ENCODE assay signal across 21 cellular contexts in the genomic region with DNA sequence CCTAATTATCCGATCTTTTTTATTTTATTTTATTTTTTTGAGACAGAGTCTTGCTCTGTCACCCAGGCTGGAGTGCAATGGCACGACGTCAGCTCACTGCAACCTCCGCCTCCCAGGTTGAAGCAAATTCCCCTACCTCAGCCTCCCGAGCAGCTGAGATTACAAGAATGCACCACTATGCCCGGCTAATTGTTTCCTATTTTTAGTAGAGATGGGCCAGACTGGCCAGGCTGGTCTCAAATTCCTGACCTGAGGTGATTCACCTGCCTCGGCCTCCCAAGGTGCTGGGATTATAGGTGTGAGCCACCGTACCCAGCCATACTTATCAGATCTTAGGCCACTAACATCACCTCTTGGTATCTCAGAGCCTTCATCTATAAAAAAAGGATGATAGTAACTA. TPM values are rescaled to one million over a fixed set of nuclear protein-coding genes. Genes with fewer than 3 reads are reported as not detected.
DNase-seq lines count a peak whose midpoint lies in the region; ATAC-seq and TF ChIP-seq lines count a peak whose summit lies in the region.
"Had no signal": no experiment of that assay in that cellular context is flagged by ENCODE, and none has a peak within 500 bp of the region (broad histone marks: within the 10 kb centered on the region; RNA-seq: fewer than 3 reads in every experiment).

No MANE protein-coding gene starts in this region.

- H3K27me3 Mint-ChIP-seq in endodermal cell (ENCODE audit: insufficient read depth): no peaks in the 10 kb centered on the region
- no peaks in the 10 kb centered on the region for H3K27me3 Mint-ChIP-seq in MCF 10A (ENCODE audit: insufficient read depth, unreplicated experiment)

- H3K9me3 ChIP-seq in HEK293 (ENCODE audit: control insufficient read depth, insufficient read depth, low read depth, low read length) (no peaks in the 10 kb centered on the region), endodermal cell (ENCODE audit: control insufficient read depth, low read length) (no peaks in the 10 kb centered on the region), trophoblast cell (ENCODE audit: insufficient read depth, low read depth, low read length) (no peaks in the 10 kb centered on the region)
- H3K9me3 ChIP-seq: Peyer's patch had no signal

- H3K9ac ChIP-seq in endodermal cell (ENCODE audit: extremely low read depth, low read length, poor library complexity, severe bottlenecking) (no peak overlapping the region), trophoblast cell (ENCODE audit: low read length) (no peak overlapping the region)

- H3K36me3 ChIP-seq in HEK293 (ENCODE audit: control insufficient read depth in 2 of 2, insufficient read depth in 1 of 2, low read length in 2 of 2) (no peaks in the 10 kb centered on the region), endodermal cell (ENCODE audit: control insufficient read depth, insufficient read depth, low read length) (peaks cover 24% of the 10 kb centered on the region), trophoblast cell (ENCODE audit: control insufficient read depth in 1 of 2, insufficient read depth in 2 of 2, low read length in 2 of 2) (no peaks in the 10 kb centered on the region)
- H3K36me3 ChIP-seq: Peyer's patch had no signal

- H3K14ac ChIP-seq in trophoblast cell (ENCODE audit: low read length): no peak overlapping the region

- CTCF ChIA-PET in HEK293 (lab: Yijun Ruan, JAX) (no interaction called here), MCF 10A (lab: Yijun Ruan, JAX) (interaction anchor here (0.7 kb wide), 1 partner anchor 628 kb away, joined by 3 read pairs; no protein-coding TSS in a partner anchor)

- intact Hi-C loops in MCF 10A (cut with micrococcal nuclease): no loop called here

- POLR2A ChIA-PET in HEK293 (lab: Yijun Ruan, JAX): no interaction called here
- POLR2A ChIA-PET in MCF 10A (lab: Yijun Ruan, JAX): no interaction called here

- BruUV-seq in MCF 10A (replicated peaks; lab: Mats Ljungman, UMichigan): no TSS peak

- H3K27ac Mint-ChIP-seq in endodermal cell: peak overlapping the region; percentile 66
- no peak overlapping the region for H3K27ac Mint-ChIP-seq in MCF 10A (ENCODE audit: low read depth, unreplicated experiment)
- no peak overlapping the region for H3K27ac Mint-ChIP-seq in activated naive CD4-positive, alpha-beta T cell treated with anti-CD3 and anti-CD28 coated beads, Interleukin-2, amount 50 U/mL, for 72 hours
- H3K27ac Mint-ChIP-seq: CD8-positive, alpha-beta T cell; HFFc6 had no signal

- no peak overlapping the region for H2AK5ac ChIP-seq in trophoblast cell (ENCODE audit: low read length)

- ATAC-seq in activated naive CD4-positive, alpha-beta T cell treated with anti-CD3 and anti-CD28 coated beads, Interleukin-2, amount 50 U/mL, for 72 hours: no peak
- ATAC-seq in GM18520 (IDR thresholded peaks at IDR 0.05; ENCODE audit: unreplicated experiment): no peak
- ATAC-seq: CD8-positive, alpha-beta T cell had no signal

- no peak overlapping the region for H2BK12ac ChIP-seq in trophoblast cell (ENCODE audit: low read length)

- H2BK120ac ChIP-seq in trophoblast cell (ENCODE audit: insufficient read depth, low read length, poor library complexity): no peak overlapping the region

- H4K91ac ChIP-seq in trophoblast cell (ENCODE audit: low read depth, low read length): no peak overlapping the region

- no peak overlapping the region for H2BK5ac ChIP-seq in trophoblast cell (ENCODE audit: low read depth, low read length, poor library complexity)

- TF ChIP-seq CTCF in HEK293 (tag by site-specific recombination; IDR thresholded peaks at IDR 0.05) (no peak), endodermal cell (conservative IDR thresholded peaks at IDR 0.05) (no peak), MCF 10A (IDR thresholded peaks at IDR 0.05; ENCODE audit: unreplicated experiment) (no peak)

- H3K23ac ChIP-seq in trophoblast cell (ENCODE audit: low read length): no peak overlapping the region

- H4K12ac ChIP-seq in trophoblast cell (ENCODE audit: low read depth, low read length): no peak overlapping the region

- peaks cover 61% of the 10 kb centered on the region for H3K4me1 Mint-ChIP-seq in endodermal cell
- H3K4me1 Mint-ChIP-seq in MCF 10A (ENCODE audit: insufficient read depth, unreplicated experiment): peaks cover 52% of the 10 kb centered on the region

- no peak overlapping the region for H3K18ac ChIP-seq in trophoblast cell (ENCODE audit: low read length)

- 72 to 80% methylated on average over 6 to 8 of the region's 8 CpGs for WGBS in endodermal cell (ENCODE audit: insufficient coverage in 1 of 2, insufficient read length in 1 of 2), 2 experiments
- no CpG with 5 or more reads among the region's 8 CpGs for WGBS in trophoblast cell (ENCODE audit: extremely low coverage, insufficient coverage, insufficient read length)

- H3K36me3 Mint-ChIP-seq in endodermal cell (ENCODE audit: low read depth) (peaks cover 17% of the 10 kb centered on the region), MCF 10A (ENCODE audit: insufficient read depth, unreplicated experiment) (no peaks in the 10 kb centered on the region)
- peaks cover 7 to 16% of the 10 kb centered on the region in 2 donors for H3K36me3 Mint-ChIP-seq in activated naive CD4-positive, alpha-beta T cell treated with anti-CD3 and anti-CD28 coated beads, Interleukin-2, amount 50 U/mL, for 72 hours

- no peak overlapping the region for H4K8ac ChIP-seq in trophoblast cell (ENCODE audit: low read depth, low read length)

- H3K79me2 ChIP-seq in trophoblast cell (ENCODE audit: control insufficient read depth, insufficient read depth, low read length, poor library complexity): peaks cover 7% of the 10 kb centered on the region

- H3K9me3 Mint-ChIP-seq in endodermal cell (no peaks in the 10 kb centered on the region), MCF 10A (ENCODE audit: unreplicated experiment) (no peaks in the 10 kb centered on the region)
- H3K9me3 Mint-ChIP-seq in activated naive CD4-positive, alpha-beta T cell treated with anti-CD3 and anti-CD28 coated beads, Interleukin-2, amount 50 U/mL, for 72 hours: no peaks in the 10 kb centered on the region
- H3K9me3 Mint-ChIP-seq: CD8-positive, alpha-beta T cell; HFFc6 had no signal

- DNase-seq in endodermal cell (peak; percentile 78), trophoblast cell (peak; percentile 93 to 97), substantia nigra (lab: John Stamatoyannopoulos, UW) (no peak), MCF 10A (ENCODE audit: unreplicated experiment) (no peak)
- no peak for DNase-seq in activated naive CD4-positive, alpha-beta T cell treated with anti-CD3 and anti-CD28 coated beads, Interleukin-2, amount 50 U/mL, for 72 hours (ENCODE audit: low spot score in 2 of 2)
- DNase-seq: C1 segment of cervical spinal cord; CD8-positive, alpha-beta T cell; DMS79 treated with DMSO at 0.1 percent for 48 hours; HFFc6; KBM-7; MM.1S; NCI-H1048; NCI-H1417; NCI-H1694; NCI-H2029 treated with DMSO at 0.1 percent for 48 hours; NCI-H446 treated with DMSO at 0.1 percent for 48 hours; NCI-H526; Peyer's patch; SHP77 treated with DMSO at 0.1 percent for 48 hours had no signal

- H3K4me2 ChIP-seq in trophoblast cell (ENCODE audit: low read length): peak overlapping the region; percentile 20

- no peak overlapping the region for H3K4me3 ChIP-seq in HEK293 (ENCODE audit: low read depth, low read length)
- H3K4me3 ChIP-seq in endodermal cell (ENCODE audit: low read length): peak overlapping the region; percentile 16
- H3K4me3 ChIP-seq in trophoblast cell (ENCODE audit: low read depth, low read length): no peak overlapping the region
- H3K4me3 ChIP-seq: Peyer's patch had no signal

- H3K27me3 ChIP-seq in endodermal cell (ENCODE audit: control insufficient read depth, insufficient read depth, low read length, poor library complexity, severe bottlenecking) (no peaks in the 10 kb centered on the region), trophoblast cell (ENCODE audit: insufficient read depth, low read length) (no peaks in the 10 kb centered on the region)
- H3K27me3 ChIP-seq: Peyer's patch had no signal

- H3K4me3 Mint-ChIP-seq in endodermal cell (no peak overlapping the region), MCF 10A (ENCODE audit: unreplicated experiment) (no peak overlapping the region)
- H3K4me3 Mint-ChIP-seq: CD8-positive, alpha-beta T cell; HFFc6 had no signal

- H3K4me1 ChIP-seq in HEK293 (ENCODE audit: control insufficient read depth, insufficient read depth, low read length) (peaks cover 4% of the 10 kb centered on the region; the same call in 1 of the 2 replicates), endodermal cell (ENCODE audit: control insufficient read depth, insufficient read depth, low read length) (peaks cover 16% of the 10 kb centered on the region), trophoblast cell (ENCODE audit: control insufficient read depth in 1 of 2, insufficient read depth in 2 of 2, low read length in 2 of 2) (peaks cover 8 to 18% of the 10 kb centered on the region in 2 experiments)

- H3K4ac ChIP-seq in trophoblast cell (ENCODE audit: low read depth, low read length): no peak overlapping the region

- H3K27ac ChIP-seq in HEK293 (ENCODE audit: extremely low read depth, low read depth, low read length) (no peak overlapping the region), endodermal cell (ENCODE audit: low read depth, low read length) (no peak overlapping the region), trophoblast cell (ENCODE audit: low read depth, low read length) (no peak overlapping the region), substantia nigra (ENCODE audit: low read depth, low read length, poor library complexity, severe bottlenecking) (no peak overlapping the region)
- H3K27ac ChIP-seq: Peyer's patch had no signal

- no peak overlapping the region for H2AFZ ChIP-seq in trophoblast cell (ENCODE audit: insufficient read depth, low read length, poor library complexity)

- H3K79me1 ChIP-seq in trophoblast cell (ENCODE audit: low read length): peaks cover 8% of the 10 kb centered on the region

TF ChIP-seq in HEK293, 187 proteins besides CTCF, POLR2A, EP300 and RAD21 (continues in another document):
- TF ChIP-seq ZNF76 (tag by site-specific recombination; IDR thresholded peaks at IDR 0.05; ENCODE audit: borderline replicate concordance, low read depth): no peak
- TF ChIP-seq ZNF654 (tag by site-specific recombination; IDR thresholded peaks at IDR 0.05; ENCODE audit: low read depth): no peak

RNA-seq across cellular contexts. Expression of gene SLC25A13, which starts 4.9 kb away (rescaled TPM):
- total RNA-seq in endodermal cell: 100 to 1,000 TPM in 1 of 2 donors, 10 to 100 TPM in 1; 94.3 to 114 TPM
- polyA plus RNA-seq in endodermal cell (2013, experiment 1 of 2): 49.6 TPM
- 53.2 TPM for polyA plus RNA-seq in endodermal cell (2013, experiment 2 of 2)
- 25.2 and 25.5 TPM in 2 replicates for polyA plus RNA-seq in trophoblast cell (2013)
- total RNA-seq in MCF 10A (2022): 23.4 and 28.6 TPM in 2 replicates
- 10 to 100 TPM; 13.2 to 13.7 TPM for total RNA-seq in activated naive CD4-positive, alpha-beta T cell treated with anti-CD3 and anti-CD28 coated beads, Interleukin-2, amount 50 U/mL, for 72 hours

Comparison
In these comparisons a context has a peak if more than half of its experiments do, and no peak if none do; other contexts are left out.
1. DNase-seq: peak in endodermal cell (single experiment) and trophoblast cell (2 of 2); none in substantia nigra (0 of 49), MCF 10A (single experiment) and activated naive CD4-positive, alpha-beta T cell treated with anti-CD3 and anti-CD28 coated beads, Interleukin-2, amount 50 U/mL, for 72 hours (0 of 2).